ENCODE assay signal across 11 cellular contexts in the genomic region with DNA sequence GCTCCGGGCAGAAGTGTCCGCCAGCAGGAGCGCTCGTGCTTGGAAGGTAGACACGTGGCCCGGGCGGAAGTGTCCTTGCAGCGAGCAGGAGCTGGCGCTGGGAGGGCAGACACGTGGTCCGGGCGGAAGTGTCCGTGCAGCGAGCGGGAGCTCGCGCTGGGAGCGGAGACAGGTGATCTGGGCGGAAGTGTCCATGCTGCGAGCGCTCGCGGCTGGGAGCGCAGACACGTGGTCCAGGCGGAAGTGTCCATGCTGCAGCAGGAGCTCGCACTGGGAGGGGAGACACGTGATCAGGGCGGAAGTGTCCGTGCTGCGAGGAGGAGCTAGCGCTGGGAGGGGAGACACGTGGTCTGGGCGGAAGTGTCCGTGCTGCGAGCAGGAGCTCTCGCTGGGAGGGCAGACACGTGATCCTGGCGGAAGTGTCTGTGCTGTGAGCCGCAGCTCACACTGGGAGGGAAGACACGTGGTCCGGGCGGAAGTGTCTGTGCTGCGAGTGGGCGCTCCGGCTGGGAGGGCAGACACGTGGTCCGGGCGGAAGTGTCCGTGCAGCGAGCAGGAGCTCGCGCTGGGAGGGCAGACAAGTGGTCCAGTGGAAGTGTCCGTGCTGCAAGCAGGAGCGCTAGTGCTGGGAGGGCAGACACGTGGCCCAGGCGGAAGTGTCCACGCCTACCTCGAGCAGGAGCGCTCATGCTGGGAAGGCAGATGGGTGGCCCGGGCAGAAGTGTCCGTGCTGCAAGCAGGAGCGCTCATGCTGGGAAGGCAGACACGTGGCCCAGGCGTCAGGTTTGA. TPM values are rescaled to one million over a fixed set of nuclear protein-coding genes. Genes with fewer than 3 reads are reported as not detected.
DNase-seq lines count a peak whose midpoint lies in the region; ATAC-seq and TF ChIP-seq lines count a peak whose summit lies in the region.
"Had no signal": no experiment of that assay in that cellular context is flagged by ENCODE, and none has a peak within 500 bp of the region (broad histone marks: within the 10 kb centered on the region; RNA-seq: fewer than 3 reads in every experiment).

No MANE protein-coding gene starts in this region.

- peak overlapping the region; percentile 42 for H3K4me3 ChIP-seq in BE2C (ENCODE audit: low read depth, low read length)
- H3K4me3 ChIP-seq in mesenchymal stem cell (ENCODE audit: insufficient read depth in 1 of 2, low read depth in 1 of 2, low read length in 2 of 2), result peak overlapping the region in 1 of 2 experiments; percentile 69
- H3K4me3 ChIP-seq in PC-3 (ENCODE audit: low read length), result no peak overlapping the region
- H3K4me3 ChIP-seq: cardiac muscle cell, lower lobe of right lung had no signal

- CTCF ChIA-PET in PC-3 (lab: Charles Lee), result no interaction called here

- H2BK5ac ChIP-seq in mesenchymal stem cell (ENCODE audit: low read depth, low read length, poor library complexity, severe bottlenecking), result no peak overlapping the region

- H3K9me3 ChIP-seq in BE2C (peaks cover 3% of the 10 kb centered on the region; the same call in 1 of the 2 replicates), mesenchymal stem cell (ENCODE audit: control insufficient read depth, low read length) (no peaks in the 10 kb centered on the region), PC-3 (ENCODE audit: low read length) (no peaks in the 10 kb centered on the region)
- H3K9me3 ChIP-seq: lower lobe of right lung had no signal

- peak; percentile 92 for DNase-seq in BE2C
- peak; percentile 91 for DNase-seq in NCI-H1436 (lab: John Stamatoyannopoulos, UW)
- peak; percentile 99 for DNase-seq in brain pericyte (ENCODE audit: low read depth, low spot score)
- DNase-seq in mesenchymal stem cell, result no peak
- DNase-seq in NCI-H774 (lab: John Stamatoyannopoulos, UW), result no peak
- DNase-seq in PC-3, result no peak
- DNase-seq: DMS79 treated with DMSO at 0.1 percent for 48 hours, lower lobe of right lung had no signal

- peak overlapping the region; percentile 34 for H3K27ac ChIP-seq in mesenchymal stem cell (ENCODE audit: low read length, poor library complexity, severe bottlenecking)
- no peak overlapping the region for H3K27ac ChIP-seq in PC-3 (ENCODE audit: low read length)
- H3K27ac ChIP-seq: cardiac muscle cell, lower lobe of right lung had no signal

- H3K4me2 ChIP-seq in mesenchymal stem cell (ENCODE audit: low read length, poor library complexity, severe bottlenecking) (no peak overlapping the region), PC-3 (ENCODE audit: low read length) (no peak overlapping the region)

- no peaks in the 10 kb centered on the region for H3K79me2 ChIP-seq in PC-3 (ENCODE audit: low read length)

- H2BK12ac ChIP-seq in mesenchymal stem cell (ENCODE audit: low read length in 2 of 2), result no peak overlapping the region

- no peak overlapping the region for H2BK120ac ChIP-seq in mesenchymal stem cell (ENCODE audit: low read depth, low read length)

- BruUV-seq in PC-3 (replicated peaks; lab: Mats Ljungman, UMichigan), result no TSS peak

- H4K91ac ChIP-seq in mesenchymal stem cell (ENCODE audit: low read length), result no peak overlapping the region

- H3K18ac ChIP-seq in mesenchymal stem cell (ENCODE audit: low read depth in 1 of 2, low read length in 2 of 2), result no peak overlapping the region

- H2AK5ac ChIP-seq in mesenchymal stem cell (ENCODE audit: low read length, severe bottlenecking), result peak overlapping the region; percentile 53

- H2BK15ac ChIP-seq in mesenchymal stem cell (ENCODE audit: low read depth, poor library complexity, severe bottlenecking), result no peak overlapping the region

- H4K20me1 ChIP-seq in PC-3 (ENCODE audit: low read length), result no peaks in the 10 kb centered on the region

- H3K79me1 ChIP-seq in mesenchymal stem cell (replicated peaks; ENCODE audit: low read length, poor library complexity, severe bottlenecking), result peaks cover 12% of the 10 kb centered on the region

- H3K27me3 ChIP-seq in BE2C (no peaks in the 10 kb centered on the region), mesenchymal stem cell (ENCODE audit: control insufficient read depth in 1 of 2, insufficient read depth in 1 of 2, low read length in 2 of 2) (no peaks in the 10 kb centered on the region), PC-3 (ENCODE audit: low read length) (no peaks in the 10 kb centered on the region)
- H3K27me3 ChIP-seq: cardiac muscle cell had no signal

- 95% methylated on average over 65 of the region's 65 CpGs for WGBS in mesenchymal stem cell

- H4K8ac ChIP-seq in mesenchymal stem cell (ENCODE audit: low read length), result no peak overlapping the region

- H3K23ac ChIP-seq in mesenchymal stem cell (ENCODE audit: low read length in 2 of 2), result no peak overlapping the region

- ATAC-seq in PC-3 (no peak), HG02623 (IDR thresholded peaks at IDR 0.05; ENCODE audit: unreplicated experiment) (no peak), HG03342 (IDR thresholded peaks at IDR 0.05; ENCODE audit: unreplicated experiment) (no peak)

- peaks cover 17% of the 10 kb centered on the region; the same call in 1 of the 2 replicates for H3K4me1 ChIP-seq in BE2C
- H3K4me1 ChIP-seq in mesenchymal stem cell (ENCODE audit: control insufficient read depth, insufficient read depth, low read depth, low read length), result peaks cover 47% of the 10 kb centered on the region
- no peaks in the 10 kb centered on the region for H3K4me1 ChIP-seq in PC-3 (ENCODE audit: insufficient read depth, low read length)

- TF ChIP-seq CTCF in BE2C (IDR thresholded peaks at IDR 0.05; ENCODE audit: low read depth, low read length), result no peak
- no peak for TF ChIP-seq CTCF in PC-3 (conservative IDR thresholded peaks at IDR 0.05; ENCODE audit: low read depth, low read length)

- peak overlapping the region; percentile 71 for H3K9ac ChIP-seq in mesenchymal stem cell (ENCODE audit: low read length)
- H3K9ac ChIP-seq in PC-3 (ENCODE audit: low read length), result no peak overlapping the region

- peaks cover 74% of the 10 kb centered on the region for H3K36me3 ChIP-seq in BE2C
- H3K36me3 ChIP-seq in mesenchymal stem cell (ENCODE audit: control insufficient read depth in 1 of 2, insufficient read depth in 2 of 2, low read depth in 1 of 2, low read length in 2 of 2), result peaks cover 38 to 62% of the 10 kb centered on the region in 2 experiments
- peaks cover 6% of the 10 kb centered on the region; the same call in 1 of the 2 replicates for H3K36me3 ChIP-seq in PC-3 (ENCODE audit: low read depth, low read length)

- no peak overlapping the region for H3K4ac ChIP-seq in mesenchymal stem cell (ENCODE audit: low read depth in 1 of 2, low read length in 2 of 2)

- intact Hi-C loops in PC-3 (cut with micrococcal nuclease), result no loop called here

- POLR2A ChIA-PET in PC-3 (lab: Charles Lee; ENCODE audit: unreplicated experiment), result no interaction called here

- no peaks in the 10 kb centered on the region for H3K9me2 ChIP-seq in PC-3 (replicated peaks; ENCODE audit: low read length)

- no peaks in the 10 kb centered on the region for H3F3A ChIP-seq in PC-3 (ENCODE audit: low read length, unreplicated experiment)

- H2AFZ ChIP-seq in mesenchymal stem cell (ENCODE audit: low read depth, low read length), result no peak overlapping the region
- H2AFZ ChIP-seq in PC-3 (ENCODE audit: low read length), result no peak overlapping the region

- no peak overlapping the region for H3K14ac ChIP-seq in mesenchymal stem cell (ENCODE audit: low read length in 2 of 2)

RNA-seq across cellular contexts. Expression of gene PRKAR1B, which starts 41.1 kb away (rescaled TPM):
- polyA plus RNA-seq in BE2C (2012; ENCODE audit: insufficient read depth, insufficient read length, low read depth), result 31.7 TPM
- 5.7 TPM for polyA plus RNA-seq in mesenchymal stem cell (2013, experiment 1 of 2)
- polyA plus RNA-seq in mesenchymal stem cell (2013, experiment 2 of 2), result 5.0 TPM
- 15.6 and 19.1 TPM in 2 replicates for total RNA-seq in PC-3 (2014; rRNA removed)

RNA-seq across cellular contexts. Expression of gene DNAAF5, which starts 41.6 kb away (rescaled TPM):
- 53.4 TPM for polyA plus RNA-seq in BE2C (2012; ENCODE audit: insufficient read depth, insufficient read length, low read depth)
- 20.2 TPM for polyA plus RNA-seq in mesenchymal stem cell (2013, experiment 1 of 2)
- 15.3 TPM for polyA plus RNA-seq in mesenchymal stem cell (2013, experiment 2 of 2)
- total RNA-seq in PC-3 (2014; rRNA removed), result 66.3 and 73.7 TPM in 2 replicates

Comparison
In these comparisons a context has a peak if more than half of its experiments do, and no peak if none do; other contexts are left out.
1. DNase-seq: peak in BE2C (single experiment), NCI-H1436 (single experiment) and brain pericyte (single experiment); none in mesenchymal stem cell (single experiment), NCI-H774 (single experiment) and PC-3 (single experiment).